In the genomic region with DNA sequence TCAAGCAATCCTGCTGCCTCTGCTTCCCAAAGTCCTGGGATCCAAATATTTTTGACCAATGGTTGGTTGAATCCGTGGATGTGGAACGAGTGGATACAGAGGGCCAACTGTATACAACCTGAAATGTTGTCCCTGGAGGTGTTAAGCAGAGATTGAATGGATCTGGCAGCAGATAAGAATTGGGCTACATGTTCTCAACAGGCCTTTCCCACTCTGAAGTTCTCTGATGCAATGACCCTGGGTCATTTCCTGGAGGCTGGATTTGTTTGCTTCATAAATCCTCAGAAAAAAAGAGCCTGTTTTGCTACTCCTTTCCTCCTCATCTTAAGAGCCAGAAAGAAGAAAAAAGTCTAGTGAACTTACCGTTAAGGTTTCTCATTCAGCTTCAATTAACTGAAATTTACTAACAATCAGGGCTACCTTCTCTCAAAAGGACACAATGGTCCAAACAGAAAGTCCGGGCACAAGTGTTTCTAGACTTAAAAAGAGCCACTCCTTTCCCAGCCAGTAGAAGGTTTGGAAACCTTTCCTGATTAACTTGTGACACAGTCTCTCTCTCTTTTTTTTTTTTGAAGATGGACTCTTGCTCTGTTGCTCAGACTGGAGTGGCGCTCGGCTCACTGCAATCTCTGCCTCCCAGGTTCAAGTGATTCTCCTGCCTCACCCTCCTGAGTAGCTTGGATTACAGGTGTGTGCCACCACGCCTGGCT, we compare ENCODE assay signal across 10 cellular contexts. TPM values are rescaled to one million over a fixed set of nuclear protein-coding genes. Genes with fewer than 3 reads are reported as not detected.
DNase-seq lines count a peak whose midpoint lies in the region; ATAC-seq and TF ChIP-seq lines count a peak whose summit lies in the region.
"Had no signal": no experiment of that assay in that cellular context is flagged by ENCODE, and none has a peak within 500 bp of the region (broad histone marks: within the 10 kb centered on the region; RNA-seq: fewer than 3 reads in every experiment).

No MANE protein-coding gene starts in this region.

- no peak for TF ChIP-seq CTCF in PC-9 (conservative IDR thresholded peaks at IDR 0.05)

- H3K27me3 ChIP-seq in CD4-positive, alpha-beta memory T cell (ENCODE audit: insufficient read depth, low read length) = no peaks in the 10 kb centered on the region
- H3K27me3 ChIP-seq in PC-9 (ENCODE audit: insufficient read depth, low read depth) = no peaks in the 10 kb centered on the region

- H3K4me1 Mint-ChIP-seq in CD4-positive, alpha-beta memory T cell = peaks cover 60 to 92% (median 76%) of the 10 kb centered on the region in 4 donors
- peaks cover 55% of the 10 kb centered on the region for H3K4me1 Mint-ChIP-seq in dendritic cell treated with granulocyte-macrophage colony-stimulating factor and Interleukin-4, amounts not matched to agents 40 ng/mL and 50 ng/mL, for 4 days (ENCODE audit: low read depth)
- peaks cover 37 to 94% (median 78%) of the 10 kb centered on the region in 4 donors for H3K4me1 Mint-ChIP-seq in naive thymus-derived CD8-positive, alpha-beta T cell

- DNase-seq in CD4-positive, alpha-beta memory T cell = no peak
- DNase-seq in PC-9 (peak in 1 of 2 experiments; percentile 68), middle frontal gyrus (ENCODE audit: extremely low spot score, low spot score) (no peak)
- DNase-seq in naive thymus-derived CD8-positive, alpha-beta T cell = no peak
- no peak for DNase-seq in stimulated activated CD4-positive, alpha-beta T cell treated with anti-CD3 and anti-CD28 coated beads, Interleukin-15, amount 100 ng/mL, for 24 hours
- DNase-seq: hypothalamus had no signal

- H3K27ac Mint-ChIP-seq in CD4-positive, alpha-beta memory T cell = peak overlapping the region; percentile 72 to 93 (median 83)
- peak overlapping the region; percentile 37 for H3K27ac Mint-ChIP-seq in dendritic cell treated with granulocyte-macrophage colony-stimulating factor and Interleukin-4, amounts not matched to agents 40 ng/mL and 50 ng/mL, for 4 days
- peak overlapping the region; percentile 87 to 97 (median 89) for H3K27ac Mint-ChIP-seq in naive thymus-derived CD8-positive, alpha-beta T cell

- H3K27ac ChIP-seq in CD4-positive, alpha-beta memory T cell (ENCODE audit: low read depth, low read length) = peak overlapping the region; percentile 39
- peak overlapping the region; percentile 66 for H3K27ac ChIP-seq in PC-9

- no peaks in the 10 kb centered on the region for H3K27me3 Mint-ChIP-seq in CD4-positive, alpha-beta memory T cell
- H3K27me3 Mint-ChIP-seq in dendritic cell treated with granulocyte-macrophage colony-stimulating factor and Interleukin-4, amounts not matched to agents 40 ng/mL and 50 ng/mL, for 4 days = no peaks in the 10 kb centered on the region
- H3K27me3 Mint-ChIP-seq in naive thymus-derived CD8-positive, alpha-beta T cell = no peaks in the 10 kb centered on the region

- H3K36me3 Mint-ChIP-seq in CD4-positive, alpha-beta memory T cell = peaks cover 9 to 45% of the 10 kb centered on the region in 2 donors
- peaks cover 6% of the 10 kb centered on the region for H3K36me3 Mint-ChIP-seq in dendritic cell treated with granulocyte-macrophage colony-stimulating factor and Interleukin-4, amounts not matched to agents 40 ng/mL and 50 ng/mL, for 4 days (ENCODE audit: low read depth)
- H3K36me3 Mint-ChIP-seq in naive thymus-derived CD8-positive, alpha-beta T cell = peaks cover 4 to 26% (median 13%) of the 10 kb centered on the region in 3 donors

- H3K4me2 ChIP-seq in PC-9 = peak overlapping the region; percentile 53

- CTCF ChIA-PET in CD4-positive, alpha-beta memory T cell (lab: Charles Lee; ENCODE audit: partially characterized antibody) = no interaction called here
- CTCF ChIA-PET in PC-9 (lab: Charles Lee) = interaction anchor here (1.2 kb wide), 1 partner anchor 44 kb away, joined by 4 read pairs; no protein-coding TSS in a partner anchor

- POLR2A ChIA-PET in CD4-positive, alpha-beta memory T cell (lab: Charles Lee; ENCODE audit: partially characterized antibody) = interaction anchor here (7.5 kb wide), 1 partner anchor 11 kb away, joined by 218 read pairs; no protein-coding TSS in a partner anchor
- POLR2A ChIA-PET in PC-9 (lab: Charles Lee; ENCODE audit: unreplicated experiment) = no interaction called here
- POLR2A ChIA-PET in naive thymus-derived CD8-positive, alpha-beta T cell (lab: Charles Lee) = interaction anchor here (0.7 to 8.5 kb wide), 2 partner anchors 10 to 92 kb away, joined by 6 to 278 read pairs; no protein-coding TSS in a partner anchor

- no peaks in the 10 kb centered on the region for H3K36me3 ChIP-seq in CD4-positive, alpha-beta memory T cell (ENCODE audit: insufficient read depth, low read length)
- H3K36me3 ChIP-seq in PC-9 (ENCODE audit: low read depth) = no peaks in the 10 kb centered on the region

- H3K9me2 ChIP-seq in PC-9 (ENCODE audit: insufficient read depth) = no peaks in the 10 kb centered on the region

- BruUV-seq in PC-9 (replicated peaks; lab: Mats Ljungman, UMichigan) = no TSS peak

- H4K20me1 ChIP-seq in PC-9 (ENCODE audit: insufficient read depth) = no peaks in the 10 kb centered on the region

- peaks cover 0 to 1% (median 0%) of the 10 kb centered on the region in 8 donors for H3K9me3 Mint-ChIP-seq in CD4-positive, alpha-beta memory T cell
- no peaks in the 10 kb centered on the region for H3K9me3 Mint-ChIP-seq in dendritic cell treated with granulocyte-macrophage colony-stimulating factor and Interleukin-4, amounts not matched to agents 40 ng/mL and 50 ng/mL, for 4 days
- no peaks in the 10 kb centered on the region for H3K9me3 Mint-ChIP-seq in naive thymus-derived CD8-positive, alpha-beta T cell

- H3K9me3 ChIP-seq in CD4-positive, alpha-beta memory T cell (ENCODE audit: control insufficient read depth in 1 of 2, low read length in 2 of 2) = no peaks in the 10 kb centered on the region
- no peaks in the 10 kb centered on the region for H3K9me3 ChIP-seq in PC-9 (ENCODE audit: insufficient read depth, low read depth)

- no peak for ATAC-seq in naive thymus-derived CD8-positive, alpha-beta T cell
- no peak for ATAC-seq in HG02642 (IDR thresholded peaks at IDR 0.05; ENCODE audit: poor library complexity, unreplicated experiment)
- ATAC-seq in SK-N-SH treated with all-trans-retinoic acid at 6 μM for 48 hours = no peak
- ATAC-seq: HCT116 had no signal

- peaks cover 4% of the 10 kb centered on the region; the same call in 1 of the 2 replicates for H3F3A ChIP-seq in PC-9 (ENCODE audit: insufficient read depth, low read depth)

- H3K4me1 ChIP-seq in CD4-positive, alpha-beta memory T cell (ENCODE audit: insufficient read depth, low read length) = peaks cover 84% of the 10 kb centered on the region
- peaks cover 30% of the 10 kb centered on the region for H3K4me1 ChIP-seq in PC-9 (replicated peaks; ENCODE audit: insufficient read depth)

- H3K79me2 ChIP-seq in PC-9 (ENCODE audit: low read depth) = 0 out of 2 replicates have a peak, but pooled peaks cover 4% of the 10 kb centered on the region

- intact Hi-C loops in CD4-positive, alpha-beta memory T cell (cut with micrococcal nuclease) = no loop called here
- intact Hi-C loops in PC-9 (cut with micrococcal nuclease; ENCODE audit: unreplicated experiment) = no loop called here
- intact Hi-C loops in dendritic cell treated with granulocyte-macrophage colony-stimulating factor and Interleukin-4, amounts not matched to agents 40 ng/mL and 50 ng/mL, for 4 days (cut with micrococcal nuclease) = no loop called here

- H3K4me3 Mint-ChIP-seq in CD4-positive, alpha-beta memory T cell = peak overlapping the region in 7 of 8 donors; percentile 46 to 88 (median 75)
- no peak overlapping the region for H3K4me3 Mint-ChIP-seq in dendritic cell treated with granulocyte-macrophage colony-stimulating factor and Interleukin-4, amounts not matched to agents 40 ng/mL and 50 ng/mL, for 4 days
- H3K4me3 Mint-ChIP-seq in naive thymus-derived CD8-positive, alpha-beta T cell = peak overlapping the region; percentile 16 to 99 (median 84)

- H3K4me3 ChIP-seq in CD4-positive, alpha-beta memory T cell (ENCODE audit: low read length in 2 of 2) = no peak overlapping the region
- H3K4me3 ChIP-seq in PC-9 = no peak overlapping the region

- no peak overlapping the region for H2AFZ ChIP-seq in PC-9

TF ChIP-seq in SK-N-SH treated with all-trans-retinoic acid at 6 μM for 48 hours, 23 proteins besides CTCF, POLR2A, EP300 and RAD21 (continues in another document):
- TF ChIP-seq RARB (CRISPR knock-in tag; IDR thresholded peaks at IDR 0.05) (no peak), ZNF70 (CRISPR knock-in tag; IDR thresholded peaks at IDR 0.05) (no peak), ESRRG (CRISPR knock-in tag; IDR thresholded peaks at IDR 0.05) (no peak), BACH2 (CRISPR knock-in tag; IDR thresholded peaks at IDR 0.05; ENCODE audit: borderline replicate concordance) (no peak)
- TF ChIP-seq, protein P1, sequence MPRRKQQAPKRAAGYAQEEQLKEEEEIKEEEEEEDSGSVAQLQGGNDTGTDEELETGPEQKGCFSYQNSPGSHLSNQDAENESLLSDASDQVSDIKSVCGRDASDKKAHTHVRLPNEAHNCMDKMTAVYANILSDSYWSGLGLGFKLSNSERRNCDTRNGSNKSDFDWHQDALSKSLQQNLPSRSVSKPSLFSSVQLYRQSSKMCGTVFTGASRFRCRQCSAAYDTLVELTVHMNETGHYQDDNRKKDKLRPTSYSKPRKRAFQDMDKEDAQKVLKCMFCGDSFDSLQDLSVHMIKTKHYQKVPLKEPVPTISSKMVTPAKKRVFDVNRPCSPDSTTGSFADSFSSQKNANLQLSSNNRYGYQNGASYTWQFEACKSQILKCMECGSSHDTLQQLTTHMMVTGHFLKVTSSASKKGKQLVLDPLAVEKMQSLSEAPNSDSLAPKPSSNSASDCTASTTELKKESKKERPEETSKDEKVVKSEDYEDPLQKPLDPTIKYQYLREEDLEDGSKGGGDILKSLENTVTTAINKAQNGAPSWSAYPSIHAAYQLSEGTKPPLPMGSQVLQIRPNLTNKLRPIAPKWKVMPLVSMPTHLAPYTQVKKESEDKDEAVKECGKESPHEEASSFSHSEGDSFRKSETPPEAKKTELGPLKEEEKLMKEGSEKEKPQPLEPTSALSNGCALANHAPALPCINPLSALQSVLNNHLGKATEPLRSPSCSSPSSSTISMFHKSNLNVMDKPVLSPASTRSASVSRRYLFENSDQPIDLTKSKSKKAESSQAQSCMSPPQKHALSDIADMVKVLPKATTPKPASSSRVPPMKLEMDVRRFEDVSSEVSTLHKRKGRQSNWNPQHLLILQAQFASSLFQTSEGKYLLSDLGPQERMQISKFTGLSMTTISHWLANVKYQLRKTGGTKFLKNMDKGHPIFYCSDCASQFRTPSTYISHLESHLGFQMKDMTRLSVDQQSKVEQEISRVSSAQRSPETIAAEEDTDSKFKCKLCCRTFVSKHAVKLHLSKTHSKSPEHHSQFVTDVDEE (CRISPR knock-in tag; IDR thresholded peaks at IDR 0.05) = no peak

RNA-seq across cellular contexts. Expression of a gene that starts 6.5 kb away (rescaled TPM):
- total RNA-seq in CD4-positive, alpha-beta memory T cell = 100 to 1,000 TPM; 120 TPM
- polyA plus RNA-seq in CD4-positive, alpha-beta memory T cell = 100 to 1,000 TPM; 131 to 160 TPM
- total RNA-seq in PC-9 (2021) = 44.6 and 49.2 TPM in 2 replicates
- total RNA-seq in naive thymus-derived CD8-positive, alpha-beta T cell = 100 to 1,000 TPM; 118 to 123 TPM
- polyA plus RNA-seq in naive thymus-derived CD8-positive, alpha-beta T cell = 100 to 1,000 TPM in 1 of 3 donors, 10 to 100 TPM in 2; 95.3 to 101 (median 96.9) TPM

Comparison
In these comparisons a context has a peak if more than half of its experiments do, and no peak if none do; other contexts are left out.
1. H3K27ac Mint-ChIP-seq: peak in every context shown above with its lines; median percentile 89 in naive thymus-derived CD8-positive, alpha-beta T cell; 83 in CD4-positive, alpha-beta memory T cell; 37 in dendritic cell treated with granulocyte-macrophage colony-stimulating factor and Interleukin-4, amounts not matched to agents 40 ng/mL and 50 ng/mL, for 4 days.